ENCODE assay signal across 1 cellular context in genomic region chr11:65421204-65422103, GRCh38.
TF ChIP-seq lines count a peak whose summit lies in the region.

No MANE protein-coding gene starts in this region.

TF ChIP-seq in HepG2, 621 proteins besides CTCF, POLR2A, EP300 and RAD21 (continued from another document):
- TF ChIP-seq MYPOP (CRISPR knock-in tag; IDR thresholded peaks at IDR 0.05), result peak; percentile 14; the same call in 1 of the 2 replicates
- TF ChIP-seq CREM (IDR thresholded peaks at IDR 0.05), result peak; percentile 82
- TF ChIP-seq CREM (CRISPR knock-in tag; IDR thresholded peaks at IDR 0.05), result no peak
- peak; percentile 24; the same call in 1 of the 2 replicates for TF ChIP-seq MTA1 (CRISPR knock-in tag; IDR thresholded peaks at IDR 0.05; ENCODE audit: borderline replicate concordance)
- peak; percentile 84 for TF ChIP-seq ELF3 (CRISPR knock-in tag; IDR thresholded peaks at IDR 0.05)
- TF ChIP-seq ZBED4 (CRISPR knock-in tag; IDR thresholded peaks at IDR 0.05; ENCODE audit: borderline replicate concordance), result peak; percentile 48; the same call in 1 of the 2 replicates
- 0 out of 2 replicates have a peak, but pooled peaks have one; percentile 30 for TF ChIP-seq XBP1 (CRISPR knock-in tag; IDR thresholded peaks at IDR 0.05)
- TF ChIP-seq PCBP1 (IDR thresholded peaks at IDR 0.05; ENCODE audit: borderline replicate concordance, low read depth, low read length), result no peak
- peak; percentile 44; the same call in 1 of the 2 replicates for TF ChIP-seq CSRNP1 (CRISPR knock-in tag; IDR thresholded peaks at IDR 0.05)
- TF ChIP-seq TFAP4 (IDR thresholded peaks at IDR 0.05; ENCODE audit: borderline replicate concordance, low read depth), result peak; percentile 86; the same call in 1 of the 2 replicates
- peak; percentile 59; the same call in 1 of the 2 replicates for TF ChIP-seq HOXD1 (CRISPR knock-in tag; IDR thresholded peaks at IDR 0.05)
- TF ChIP-seq HMG20B (CRISPR knock-in tag; conservative IDR thresholded peaks at IDR 0.05), result 0 out of 2 replicates have a peak, but pooled peaks have one; percentile 24
- TF ChIP-seq ZNF737 (CRISPR knock-in tag; IDR thresholded peaks at IDR 0.05; ENCODE audit: borderline replicate concordance), result peak; percentile 56; the same call in 1 of the 2 replicates
- peak; percentile 56; the same call in 1 of the 2 replicates for TF ChIP-seq SATB2 (CRISPR knock-in tag; IDR thresholded peaks at IDR 0.05)
- TF ChIP-seq IKZF5 (CRISPR knock-in tag; IDR thresholded peaks at IDR 0.05), result peak; percentile 91; the same call in 1 of the 2 replicates
- TF ChIP-seq, protein P1, sequence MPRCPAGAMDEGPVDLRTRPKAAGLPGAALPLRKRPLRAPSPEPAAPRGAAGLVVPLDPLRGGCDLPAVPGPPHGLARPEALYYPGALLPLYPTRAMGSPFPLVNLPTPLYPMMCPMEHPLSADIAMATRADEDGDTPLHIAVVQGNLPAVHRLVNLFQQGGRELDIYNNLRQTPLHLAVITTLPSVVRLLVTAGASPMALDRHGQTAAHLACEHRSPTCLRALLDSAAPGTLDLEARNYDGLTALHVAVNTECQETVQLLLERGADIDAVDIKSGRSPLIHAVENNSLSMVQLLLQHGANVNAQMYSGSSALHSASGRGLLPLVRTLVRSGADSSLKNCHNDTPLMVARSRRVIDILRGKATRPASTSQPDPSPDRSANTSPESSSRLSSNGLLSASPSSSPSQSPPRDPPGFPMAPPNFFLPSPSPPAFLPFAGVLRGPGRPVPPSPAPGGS (CRISPR knock-in tag; IDR thresholded peaks at IDR 0.05), result no peak; the same call in 1 of the 2 replicates
- peak; percentile 78 for TF ChIP-seq ZNF331 (CRISPR knock-in tag; IDR thresholded peaks at IDR 0.05)
- peak; percentile 27 for TF ChIP-seq MED8 (CRISPR knock-in tag; IDR thresholded peaks at IDR 0.05; ENCODE audit: insufficient replicate concordance)
- peak; percentile 38; the same call in 1 of the 2 replicates for TF ChIP-seq ARID3A (IDR thresholded peaks at IDR 0.05; ENCODE audit: low read depth, low read length)
- TF ChIP-seq PBX3 (CRISPR knock-in tag; IDR thresholded peaks at IDR 0.05; ENCODE audit: borderline replicate concordance), result peak; percentile 60; the same call in 1 of the 2 replicates
- TF ChIP-seq KLF6 (CRISPR knock-in tag; IDR thresholded peaks at IDR 0.05), result peak; percentile 79
- TF ChIP-seq TCF12 (IDR thresholded peaks at IDR 0.05), result no peak
- TF ChIP-seq TCF12 (CRISPR knock-in tag; IDR thresholded peaks at IDR 0.05), result no peak
- no peak for TF ChIP-seq ZNF572 (CRISPR knock-in tag; IDR thresholded peaks at IDR 0.05)
- no peak for TF ChIP-seq NCOA1 (CRISPR knock-in tag; IDR thresholded peaks at IDR 0.05)
- peak; percentile 42 for TF ChIP-seq GABPB1 (CRISPR knock-in tag; IDR thresholded peaks at IDR 0.05)
- TF ChIP-seq ZNF605 (CRISPR knock-in tag; IDR thresholded peaks at IDR 0.05), result peak; percentile 64; the same call in 1 of the 2 replicates
